In the genomic region with DNA sequence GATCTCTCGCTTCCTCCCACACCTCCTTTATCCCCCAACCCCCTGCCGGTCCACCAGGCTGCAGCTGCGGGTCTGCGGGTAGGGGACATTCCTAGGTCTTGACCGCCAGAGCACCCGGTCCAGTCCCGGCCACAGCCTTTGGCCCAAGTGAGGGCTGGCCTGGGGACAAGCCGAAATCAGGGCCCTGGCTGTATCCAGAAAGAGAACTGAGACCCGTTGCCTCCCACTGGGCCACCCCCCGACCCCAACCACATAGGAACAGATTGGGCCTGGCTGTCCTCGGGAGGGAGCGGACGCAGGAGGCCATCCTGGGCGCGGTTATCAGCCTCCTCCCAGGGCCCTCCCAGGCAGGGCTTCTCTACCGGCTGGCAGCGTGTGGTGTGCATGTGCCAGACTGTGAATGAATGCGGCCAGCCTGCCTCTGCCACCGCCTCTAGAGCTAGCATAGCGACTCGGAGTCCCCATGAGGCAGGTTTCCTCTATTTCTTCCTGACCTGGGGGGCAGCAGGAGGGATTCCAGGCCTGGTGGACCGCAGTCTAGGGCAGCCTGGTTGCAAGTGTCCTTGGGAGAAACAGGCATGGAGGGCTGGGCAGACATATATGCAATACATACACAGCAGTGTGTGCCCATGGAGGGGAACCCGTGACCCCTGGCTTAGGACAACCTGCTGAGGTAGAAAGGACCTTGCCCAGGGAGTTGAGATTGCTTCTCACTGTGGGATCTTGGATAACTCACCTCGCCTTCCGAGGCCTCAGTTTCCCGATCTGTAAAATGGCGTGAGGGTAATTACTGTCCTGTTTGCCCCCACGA, we compare ENCODE assay signal across 8 cellular contexts.
DNase-seq lines count a peak whose midpoint lies in the region; ATAC-seq and TF ChIP-seq lines count a peak whose summit lies in the region.

No MANE protein-coding gene starts in this region.

- H2AFZ ChIP-seq in neuron (ENCODE audit: low read depth, low read length) = peak overlapping the region; percentile 64

- H3K4me1 ChIP-seq in neuron (ENCODE audit: insufficient read depth, low read length) = peaks cover 30% of the 10 kb centered on the region

- H3K36me3 ChIP-seq in neuron (ENCODE audit: insufficient read depth, low read length) = no peaks in the 10 kb centered on the region

- H3K9me3 ChIP-seq in neuron (ENCODE audit: low read length) = no peaks in the 10 kb centered on the region

- DNase-seq in SIG-M5 treated with dmso at 0.1 percent for 504 hours (lab: John Stamatoyannopoulos, UW; ENCODE audit: unreplicated experiment) (peak; percentile 28), SIG-M5 (lab: John Stamatoyannopoulos, UW) (no peak), epithelial cell of esophagus (ENCODE audit: low read depth) (no peak), DMS79 (lab: John Stamatoyannopoulos, UW) (no peak), putamen (ENCODE audit: low spot score) (no peak)
- peak; percentile 37 to 41 for DNase-seq in activated CD4-positive, alpha-beta T cell treated with anti-CD3 and anti-CD28 coated beads, Interleukin-2, amount 50 U/mL, for 4 hours

- H3K4me3 ChIP-seq in epithelial cell of esophagus (ENCODE audit: low read length) (peak overlapping the region; percentile 37), neuron (ENCODE audit: low read length) (peak overlapping the region; percentile 73)

- H3K27me3 ChIP-seq in neuron (ENCODE audit: insufficient read depth, low read length) = no peaks in the 10 kb centered on the region

- TF ChIP-seq CTCF in epithelial cell of esophagus (IDR thresholded peaks at IDR 0.05; ENCODE audit: insufficient read depth, low read depth, low read length, missing control alignments) = no peak

- no peak for ATAC-seq in GM18498 (IDR thresholded peaks at IDR 0.05; ENCODE audit: unreplicated experiment)

Comparison
In these comparisons a context has a peak if more than half of its experiments do, and no peak if none do; other contexts are left out.
1. DNase-seq: peak in SIG-M5 treated with dmso at 0.1 percent for 504 hours (single experiment) and activated CD4-positive, alpha-beta T cell treated with anti-CD3 and anti-CD28 coated beads, Interleukin-2, amount 50 U/mL, for 4 hours (2 of 2); none in SIG-M5 (single experiment), epithelial cell of esophagus (single experiment), DMS79 (single experiment) and putamen (single experiment).